In the genomic region with DNA sequence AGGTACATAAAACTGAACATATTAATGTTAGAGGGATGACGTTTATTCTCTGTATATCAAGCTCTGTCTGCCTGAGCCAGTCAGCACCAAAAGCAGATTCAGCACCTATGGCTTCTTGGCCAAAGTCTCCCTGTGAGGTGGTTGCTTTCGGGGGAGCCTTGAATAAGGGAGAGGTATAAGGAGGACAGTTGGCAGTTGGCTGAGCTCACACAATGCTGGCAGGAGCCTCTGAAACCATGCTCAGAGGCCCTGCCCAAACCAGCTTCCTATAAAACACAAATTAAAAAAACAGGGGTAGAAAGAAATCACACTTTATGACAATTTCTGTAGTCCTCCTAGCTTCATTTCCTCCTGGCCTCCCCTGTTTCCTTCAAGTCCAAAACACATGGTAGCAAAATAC, we compare ENCODE assay signal across 9 cellular contexts. TPM values are rescaled to one million over a fixed set of nuclear protein-coding genes. Genes with fewer than 3 reads are reported as not detected.
DNase-seq lines count a peak whose midpoint lies in the region; ATAC-seq, FAIRE-seq and TF ChIP-seq lines count a peak whose summit lies in the region.
"Had no signal": no experiment of that assay in that cellular context is flagged by ENCODE, and none has a peak within 500 bp of the region (broad histone marks: within the 10 kb centered on the region; RNA-seq: fewer than 3 reads in every experiment).

No MANE protein-coding gene starts in this region.

- peak overlapping the region; percentile 97 for H3K27ac Mint-ChIP-seq in T-helper 1 cell treated with Interleukin-12 subunit alpha and Interleukin-12 subunit beta and Interleukin-4 antibody, amounts not matched to agents 30 μg/mL and 1 μg/mL, for 36 hours

- TF ChIP-seq EP300 in esophagus muscularis mucosa (IDR thresholded peaks at IDR 0.05), result no peak
- TF ChIP-seq EP300 in sigmoid colon (IDR thresholded peaks at IDR 0.05), result no peak

- no peaks in the 10 kb centered on the region for H3K9me3 Mint-ChIP-seq in T-helper 1 cell treated with Interleukin-12 subunit alpha and Interleukin-12 subunit beta and Interleukin-4 antibody, amounts not matched to agents 30 μg/mL and 1 μg/mL, for 36 hours

- FAIRE-seq in GM19239 (lab: Jason Lieb, UNC), result peak; percentile 39

- H3K4me3 Mint-ChIP-seq in T-helper 1 cell treated with Interleukin-12 subunit alpha and Interleukin-12 subunit beta and Interleukin-4 antibody, amounts not matched to agents 30 μg/mL and 1 μg/mL, for 36 hours, result peak overlapping the region; percentile 69

- H3K4me1 Mint-ChIP-seq in T-helper 1 cell treated with Interleukin-12 subunit alpha and Interleukin-12 subunit beta and Interleukin-4 antibody, amounts not matched to agents 30 μg/mL and 1 μg/mL, for 36 hours (ENCODE audit: low read depth), result peaks cover 87% of the 10 kb centered on the region

- TF ChIP-seq CTCF in esophagus muscularis mucosa (IDR thresholded peaks at IDR 0.05), result no peak
- no peak for TF ChIP-seq CTCF in sigmoid colon (IDR thresholded peaks at IDR 0.05)
- TF ChIP-seq CTCF in GM13977 (IDR thresholded peaks at IDR 0.05; ENCODE audit: extremely low read depth, insufficient read depth, missing control alignments), result no peak

- 69% methylated on average over 2 of the region's 2 CpGs for WGBS in esophagus muscularis mucosa
- whole genome bisulfite sequencing in sigmoid colon, 2 donors, result 17 to 48% methylated on average over 2 of the region's 2 CpGs

- H3K4me1 ChIP-seq in esophagus muscularis mucosa, result peaks cover 36 to 52% (median 42%) of the 10 kb centered on the region in 4 donors
- H3K4me1 ChIP-seq in sigmoid colon, result peaks cover 0 to 29% (median 27%) of the 10 kb centered on the region in 4 donors
- H3K4me1 ChIP-seq: HAP-1 had no signal

- DNase-seq in GM19239 (ENCODE audit: insufficient read length, low spot score) (no peak), esophagus muscularis mucosa (ENCODE audit: extremely low spot score) (no peak), sigmoid colon (no peak), HUDEP-2 (lab: John Stamatoyannopoulos, UW; ENCODE audit: unreplicated experiment in 76 of 76) (no peak), iPS-NIHi7 (ENCODE audit: extremely low spot score) (no peak), GM13977 (ENCODE audit: low spot score) (no peak)

- no peak for ATAC-seq in HG03175 (IDR thresholded peaks at IDR 0.05; ENCODE audit: unreplicated experiment)

- intact Hi-C loops in esophagus muscularis mucosa (cut with DNase I) (no loop called here), sigmoid colon (cut with DNase I) (no loop called here)

- in situ Hi-C loops in GM13977 (cut with MboI; ENCODE audit: low pct_unique_long_range_greater_than_20kb, low sequenced_read_pairs, unreplicated experiment), result no loop called here

- H3K27me3 ChIP-seq in esophagus muscularis mucosa (no peaks in the 10 kb centered on the region), sigmoid colon (no peaks in the 10 kb centered on the region)

- no peaks in the 10 kb centered on the region for H3K27me3 Mint-ChIP-seq in T-helper 1 cell treated with Interleukin-12 subunit alpha and Interleukin-12 subunit beta and Interleukin-4 antibody, amounts not matched to agents 30 μg/mL and 1 μg/mL, for 36 hours (ENCODE audit: low read depth)

- H3K36me3 ChIP-seq in esophagus muscularis mucosa, result no peaks in the 10 kb centered on the region
- H3K36me3 ChIP-seq in sigmoid colon, result no peaks in the 10 kb centered on the region
- H3K36me3 ChIP-seq: HAP-1 had no signal

- no peaks in the 10 kb centered on the region for H3K9me3 ChIP-seq in esophagus muscularis mucosa
- no peaks in the 10 kb centered on the region for H3K9me3 ChIP-seq in sigmoid colon
- H3K9me3 ChIP-seq: HAP-1 had no signal

- peaks cover 41% of the 10 kb centered on the region for H3K36me3 Mint-ChIP-seq in T-helper 1 cell treated with Interleukin-12 subunit alpha and Interleukin-12 subunit beta and Interleukin-4 antibody, amounts not matched to agents 30 μg/mL and 1 μg/mL, for 36 hours (ENCODE audit: low read depth)

- no peak for TF ChIP-seq POLR2A in esophagus muscularis mucosa (IDR thresholded peaks at IDR 0.05; ENCODE audit: low read depth)
- TF ChIP-seq POLR2A in sigmoid colon (IDR thresholded peaks at IDR 0.05), result no peak

- H3K4me3 ChIP-seq in esophagus muscularis mucosa (no peak overlapping the region), sigmoid colon (no peak overlapping the region)
- H3K4me3 ChIP-seq: HAP-1 had no signal

- peak overlapping the region; percentile 29 to 52 (median 35) for H3K27ac ChIP-seq in esophagus muscularis mucosa (replicated peaks in 1 of 4)
- peak overlapping the region; percentile 47 to 76 (median 63) for H3K27ac ChIP-seq in sigmoid colon

RNA-seq across cellular contexts. Expression of gene ARHGEF3, which starts 18.8 kb away (rescaled TPM):
- 10 to 100 TPM in 3 of 4 donors, 1 to 10 TPM in 1; 9.0 to 14.7 (median 11.7) TPM for total RNA-seq in esophagus muscularis mucosa
- total RNA-seq in sigmoid colon, result 10 to 100 TPM; 20.3 to 34.2 (median 24.5) TPM
- polyA plus RNA-seq in sigmoid colon, result 10 to 100 TPM in 1 of 3 donors, 1 to 10 TPM in 2; 5.3 to 17.9 (median 7.8) TPM
